ENCODE assay signal across 8 cellular contexts in the genomic region with DNA sequence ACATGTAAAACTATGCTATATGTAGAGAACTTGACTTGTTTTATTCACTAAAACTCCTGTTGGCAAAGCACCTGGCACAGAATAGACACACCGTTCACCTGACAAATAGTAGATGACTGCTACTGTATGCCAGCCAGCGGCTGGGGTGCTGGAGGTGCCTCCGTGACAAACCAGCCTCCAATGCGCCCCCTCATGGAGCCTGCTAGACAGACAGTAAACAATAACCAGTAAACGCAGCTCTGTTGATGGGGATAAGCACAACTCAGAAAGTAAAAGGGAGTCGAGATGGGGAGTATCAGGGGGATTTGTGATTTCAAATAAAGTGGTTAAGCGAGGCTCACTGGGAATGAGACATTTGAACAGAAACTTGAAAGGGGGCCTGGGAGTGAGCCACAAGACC.
DNase-seq lines count a peak whose midpoint lies in the region; ATAC-seq and TF ChIP-seq lines count a peak whose summit lies in the region.
"Had no signal": no experiment of that assay in that cellular context is flagged by ENCODE, and none has a peak within 500 bp of the region (broad histone marks: within the 10 kb centered on the region; RNA-seq: fewer than 3 reads in every experiment).

No MANE protein-coding gene starts in this region.

- POLR2A ChIA-PET in GM10248 (lab: Yijun Ruan, JAX) = no interaction called here
- POLR2A ChIA-PET in naive thymus-derived CD8-positive, alpha-beta T cell (lab: Charles Lee) = no interaction called here

- H3K36me3 Mint-ChIP-seq in naive thymus-derived CD8-positive, alpha-beta T cell = peaks cover 0 to 13% (median 0%) of the 10 kb centered on the region in 3 donors
- H3K36me3 Mint-ChIP-seq: activated naive CD8-positive, alpha-beta T cell treated with anti-CD3 and anti-CD28 coated beads, Interleukin-2, amount 10 ng/mL, durations not matched to agents 7 days and 5 days had no signal

- CTCF ChIA-PET in GM10248 (lab: Yijun Ruan, JAX) = no interaction called here

- H3K4me1 Mint-ChIP-seq in naive thymus-derived CD8-positive, alpha-beta T cell = peaks cover 29 to 65% (median 49%) of the 10 kb centered on the region in 4 donors

- peak overlapping the region in 7 of 10 donors; percentile 8 to 78 (median 39) for H3K27ac Mint-ChIP-seq in naive thymus-derived CD8-positive, alpha-beta T cell
- H3K27ac Mint-ChIP-seq: activated naive CD8-positive, alpha-beta T cell treated with anti-CD3 and anti-CD28 coated beads, Interleukin-2, amount 10 ng/mL, durations not matched to agents 7 days and 5 days had no signal

- H3K4me3 Mint-ChIP-seq in naive thymus-derived CD8-positive, alpha-beta T cell = peak overlapping the region in 1 of 10 donors; percentile 1
- H3K4me3 Mint-ChIP-seq: activated naive CD8-positive, alpha-beta T cell treated with anti-CD3 and anti-CD28 coated beads, Interleukin-2, amount 10 ng/mL, durations not matched to agents 7 days and 5 days had no signal

- DNase-seq in GM10248 (ENCODE audit: extremely low spot score) = peak; percentile 58
- DNase-seq in Jurkat, Clone E6-1 (ENCODE audit: low read depth, low spot score) = peak; percentile 32
- peak; percentile 18 for DNase-seq in brain microvascular endothelial cell
- DNase-seq in naive thymus-derived CD8-positive, alpha-beta T cell = no peak
- DNase-seq: activated naive CD8-positive, alpha-beta T cell treated with anti-CD3 and anti-CD28 coated beads, Interleukin-2, amount 10 ng/mL, durations not matched to agents 7 days and 5 days had no signal

- ATAC-seq in naive thymus-derived CD8-positive, alpha-beta T cell = no peak
- ATAC-seq in GM18861 (IDR thresholded peaks at IDR 0.05; ENCODE audit: unreplicated experiment) (no peak), HG03565 (IDR thresholded peaks at IDR 0.05; ENCODE audit: unreplicated experiment) (no peak), GM21423 (IDR thresholded peaks at IDR 0.05; ENCODE audit: unreplicated experiment) (no peak)

- peak; percentile 23 for TF ChIP-seq CTCF in GM10248 (IDR thresholded peaks at IDR 0.05; ENCODE audit: control extremely low read depth, extremely low read depth, low read depth, missing control alignments)
- peak; percentile 61 for TF ChIP-seq CTCF in brain microvascular endothelial cell (IDR thresholded peaks at IDR 0.05; ENCODE audit: low read depth, low read length, missing control alignments)

- H3K4me3 ChIP-seq in Jurkat, Clone E6-1 (ENCODE audit: low read length) = no peak overlapping the region
- no peak overlapping the region for H3K4me3 ChIP-seq in brain microvascular endothelial cell (ENCODE audit: low read depth, low read length)

- no peaks in the 10 kb centered on the region for H3K27me3 ChIP-seq in brain microvascular endothelial cell (replicated peaks)

- H3K27ac ChIP-seq in brain microvascular endothelial cell = no peak overlapping the region

- H3K36me3 ChIP-seq in brain microvascular endothelial cell (replicated peaks) = no peaks in the 10 kb centered on the region

- in situ Hi-C loops in brain microvascular endothelial cell (cut with HindIII; ENCODE audit: low pct_ligation_motif_present, low sequenced_read_pairs) = no loop called here

- no peaks in the 10 kb centered on the region for H3K27me3 Mint-ChIP-seq in naive thymus-derived CD8-positive, alpha-beta T cell
- H3K27me3 Mint-ChIP-seq: activated naive CD8-positive, alpha-beta T cell treated with anti-CD3 and anti-CD28 coated beads, Interleukin-2, amount 10 ng/mL, durations not matched to agents 7 days and 5 days had no signal

- no peaks in the 10 kb centered on the region for H3K9me3 Mint-ChIP-seq in naive thymus-derived CD8-positive, alpha-beta T cell
- H3K9me3 Mint-ChIP-seq: activated naive CD8-positive, alpha-beta T cell treated with anti-CD3 and anti-CD28 coated beads, Interleukin-2, amount 10 ng/mL, durations not matched to agents 7 days and 5 days had no signal

Comparison
In these comparisons a context has a peak if more than half of its experiments do, and no peak if none do; other contexts are left out.
1. DNase-seq: peak in GM10248 (single experiment), Jurkat, Clone E6-1 (single experiment) and brain microvascular endothelial cell (single experiment); none in naive thymus-derived CD8-positive, alpha-beta T cell (0 of 10).